In the genomic region with DNA sequence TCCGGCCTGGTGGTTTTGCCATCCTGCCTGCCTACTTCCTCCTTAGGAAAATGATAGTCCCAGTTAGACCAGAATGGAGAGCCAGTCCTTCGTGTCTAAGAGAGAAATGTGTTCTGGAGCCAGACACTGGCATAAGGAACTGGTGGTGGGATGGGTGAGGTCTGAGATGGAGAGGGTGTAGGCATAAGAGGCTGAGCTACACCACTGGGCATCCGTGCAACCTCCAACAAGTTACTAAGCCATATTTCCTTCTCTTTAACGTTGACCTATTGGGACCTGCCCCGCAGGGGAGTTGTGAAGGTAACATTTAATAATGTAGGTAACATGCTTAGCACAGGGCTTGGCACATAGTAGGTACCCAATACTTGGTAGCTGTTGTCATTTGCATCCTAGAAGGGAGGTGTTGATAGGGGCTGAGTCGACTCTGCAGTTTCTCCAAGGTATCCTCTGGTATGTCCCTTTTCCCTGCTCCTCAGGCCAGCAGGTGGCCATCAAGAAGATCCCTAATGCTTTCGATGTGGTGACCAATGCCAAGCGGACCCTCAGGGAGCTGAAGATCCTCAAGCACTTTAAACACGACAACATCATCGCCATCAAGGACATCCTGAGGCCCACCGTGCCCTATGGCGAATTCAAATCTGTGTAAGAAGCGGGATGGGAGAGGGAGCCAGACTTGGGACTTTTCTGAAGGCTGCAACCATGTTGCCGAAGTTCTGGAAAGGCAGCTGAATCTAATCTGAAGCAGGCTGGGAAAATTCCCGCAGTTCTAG, we compare ENCODE assay signal across 9 cellular contexts. TPM values are rescaled to one million over a fixed set of nuclear protein-coding genes. Genes with fewer than 3 reads are reported as not detected.
DNase-seq lines count a peak whose midpoint lies in the region; ATAC-seq and TF ChIP-seq lines count a peak whose summit lies in the region.
"Had no signal": no experiment of that assay in that cellular context is flagged by ENCODE, and none has a peak within 500 bp of the region (broad histone marks: within the 10 kb centered on the region; RNA-seq: fewer than 3 reads in every experiment).

No MANE protein-coding gene starts in this region.

- H3K36me3 ChIP-seq in ES-I3 (ENCODE audit: insufficient read depth, low read length), result peaks cover 31% of the 10 kb centered on the region; the same call in 1 of the 2 replicates
- H3K36me3 ChIP-seq in SJSA1, result peaks cover 58% of the 10 kb centered on the region
- peaks cover 0 to 48% of the 10 kb centered on the region in 2 donors for H3K36me3 ChIP-seq in psoas muscle (ENCODE audit: insufficient read depth in 1 of 2, low read depth in 1 of 2)

- ATAC-seq in psoas muscle (no peak), HG03354 (IDR thresholded peaks at IDR 0.05; ENCODE audit: poor library complexity, severe bottlenecking, unreplicated experiment) (no peak), GM18867 (IDR thresholded peaks at IDR 0.05; ENCODE audit: unreplicated experiment) (no peak)

- no peaks in the 10 kb centered on the region for H3K9me3 ChIP-seq in ES-I3 (ENCODE audit: control insufficient read depth, insufficient read depth, low read length)
- H3K9me3 ChIP-seq in SJSA1 (replicated peaks), result no peaks in the 10 kb centered on the region
- no peaks in the 10 kb centered on the region for H3K9me3 ChIP-seq in psoas muscle

- H3K4me3 ChIP-seq in SJSA1 (peak overlapping the region; percentile 61), fibroblast of pulmonary artery (replicated peaks; ENCODE audit: low read depth, low read length) (peak overlapping the region; percentile 74), psoas muscle (peak overlapping the region; percentile 74)

- no peak for TF ChIP-seq CTCF in fibroblast of pulmonary artery (IDR thresholded peaks at IDR 0.05; ENCODE audit: low read length, missing control alignments)
- TF ChIP-seq CTCF in psoas muscle (IDR thresholded peaks at IDR 0.05), result no peak

- H3K27ac ChIP-seq in SJSA1 (no peak overlapping the region), psoas muscle (peak overlapping the region; percentile 94)

- H3K27me3 ChIP-seq in SJSA1 (replicated peaks) (no peaks in the 10 kb centered on the region), psoas muscle (ENCODE audit: insufficient read depth in 3 of 3, low read length in 2 of 3) (no peaks in the 10 kb centered on the region)

- peaks cover 7% of the 10 kb centered on the region for H3K4me1 ChIP-seq in ES-I3 (ENCODE audit: insufficient read depth, low read length)
- peaks cover 9% of the 10 kb centered on the region for H3K4me1 ChIP-seq in SJSA1 (replicated peaks)
- peaks cover 16% of the 10 kb centered on the region for H3K4me1 ChIP-seq in psoas muscle

- peak overlapping the region; percentile 80 for H3K9ac ChIP-seq in ES-I3 (ENCODE audit: low read depth, low read length)

- WGBS in psoas muscle, 3 donors, result 68 to 78% (median 71%) methylated on average over 15 of the region's 15 CpGs

- intact Hi-C loops in psoas muscle (cut with DNase I), result no loop called here

- DNase-seq in SJSA1 (ENCODE audit: low read depth in 1 of 2, low spot score in 2 of 2), result peak in 1 of 2 experiments; percentile 22
- no peak for DNase-seq in fibroblast of pulmonary artery (ENCODE audit: low read depth)
- DNase-seq in psoas muscle, result peak in 1 of 2 donors; percentile 16
- DNase-seq in stimulated activated naive CD4-positive, alpha-beta T cell (lab: John Stamatoyannopoulos, UW), result no peak
- no peak for DNase-seq in globus pallidus (ENCODE audit: low spot score)
- DNase-seq: activated CD4-positive, alpha-beta T cell treated with anti-CD3 and anti-CD28 coated beads for 4 hours had no signal

RNA-seq across cellular contexts. Expression of a gene that starts 1.2 kb away (rescaled TPM):
- total RNA-seq in SJSA1 (2014; rRNA removed; shearing (Covaris generic)), result 0.72 and 7.8 TPM in 2 replicates
- 1 to 10 TPM; 6.7 to 9.8 (median 7.6) TPM for total RNA-seq in psoas muscle
- 10 to 100 TPM in 1 of 3 donors, 1 to 10 TPM in 2; 6.1 to 12.6 (median 6.9) TPM for polyA plus RNA-seq in psoas muscle

RNA-seq across cellular contexts. Expression of a gene that starts 7.5 kb away (rescaled TPM):
- total RNA-seq in SJSA1 (2014; rRNA removed; shearing (Covaris generic)), result 0.39 TPM in 1 of 2 replicates, not detected in the other
- total RNA-seq in psoas muscle, result 10 to 100 TPM in 2 of 4 donors, 1 to 10 TPM in 2; 8.7 to 44.5 (median 15.1) TPM
- polyA plus RNA-seq in psoas muscle, result 1 to 10 TPM; 5.8 to 8.9 (median 6.7) TPM

RNA-seq across cellular contexts. Expression of a gene that starts 17.0 kb away (rescaled TPM):
- 25.9 and 28.0 TPM in 2 replicates for total RNA-seq in SJSA1 (2014; rRNA removed; shearing (Covaris generic))
- total RNA-seq in psoas muscle, result 1 to 10 TPM; 4.7 to 8.7 (median 6.4) TPM
- polyA plus RNA-seq in psoas muscle, result 1 to 10 TPM; 7.0 to 9.2 (median 7.3) TPM

RNA-seq across cellular contexts. Expression of a gene that starts 31.5 kb away (rescaled TPM):
- total RNA-seq in SJSA1 (2014; rRNA removed; shearing (Covaris generic)), result not detected in 2 replicates
- total RNA-seq in psoas muscle, result 1 to 10 TPM in 2 of 4 donors, under 1 TPM in 2; 0.49 to 1.3 (median 0.85) TPM
- 1 to 10 TPM in 2 of 3 donors, under 1 TPM in 1; 0.25 to 1.5 (median 1.3) TPM for polyA plus RNA-seq in psoas muscle
